In the genomic region with DNA sequence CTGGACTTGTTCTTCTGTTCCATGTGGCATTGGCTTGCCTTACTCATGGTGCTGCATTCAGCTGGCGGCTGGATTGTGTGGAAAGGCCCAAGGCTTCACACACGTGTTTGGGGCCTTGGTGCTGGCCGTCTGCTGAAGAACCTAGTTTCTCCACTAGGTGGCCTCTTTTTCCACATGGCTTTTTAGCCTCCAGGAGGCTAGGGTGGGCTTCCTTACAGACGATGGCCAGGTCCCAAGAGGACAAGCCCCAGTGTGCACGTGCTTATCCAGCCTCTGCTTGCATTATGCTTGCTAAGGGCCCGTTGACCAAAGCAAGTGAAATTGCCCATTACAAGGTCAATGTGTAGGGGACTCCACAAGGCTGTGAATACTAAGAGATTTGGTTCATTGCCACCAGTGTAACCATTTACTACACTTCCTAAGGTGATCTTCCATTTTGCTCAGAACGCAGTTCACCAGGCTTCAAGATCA, we compare ENCODE assay signal across 9 cellular contexts. TPM values are rescaled to one million over a fixed set of nuclear protein-coding genes. Genes with fewer than 3 reads are reported as not detected.
A peak's percentile ranks its signal among the peaks of the same experiment; 100 is the strongest.
DNase-seq lines count a peak whose midpoint lies in the region; FAIRE-seq and TF ChIP-seq lines count a peak whose summit lies in the region.
"Had no signal": no experiment of that assay in that cellular context is flagged by ENCODE, and none has a peak within 500 bp of the region (broad histone marks: within the 10 kb centered on the region; RNA-seq: fewer than 3 reads in every experiment).

No MANE protein-coding gene starts in this region.

- no peak overlapping the region for H3K27ac ChIP-seq in effector memory CD4-positive, alpha-beta T cell (ENCODE audit: insufficient read depth, low read length, poor library complexity, severe bottlenecking)

- H3K4me1 ChIP-seq in BE2C = no peaks in the 10 kb centered on the region
- H3K4me1 ChIP-seq in effector memory CD4-positive, alpha-beta T cell (ENCODE audit: control insufficient read depth, insufficient read depth, low read length, poor library complexity, severe bottlenecking) = no peaks in the 10 kb centered on the region

- H3K4me3 ChIP-seq in BE2C (ENCODE audit: low read depth, low read length) = no peak overlapping the region
- H3K4me3 ChIP-seq in effector memory CD4-positive, alpha-beta T cell (ENCODE audit: insufficient read depth, low read depth, low read length, poor library complexity, severe bottlenecking) = no peak overlapping the region

- TF ChIP-seq POLR2A in H54 (IDR thresholded peaks at IDR 0.05; ENCODE audit: low read depth, low read length) = no peak

- no peak for FAIRE-seq in H54 (lab: Jason Lieb, UNC)
- FAIRE-seq: colon had no signal

- no peaks in the 10 kb centered on the region for H3K27me3 ChIP-seq in BE2C
- no peaks in the 10 kb centered on the region for H3K27me3 ChIP-seq in effector memory CD4-positive, alpha-beta T cell (replicated peaks; ENCODE audit: control insufficient read depth, insufficient read depth, low read length, poor library complexity, severe bottlenecking)

- DNase-seq in BE2C = peak; percentile 33
- peak; percentile 42 for DNase-seq in H54 (ENCODE audit: insufficient read length, low spot score)
- peak; percentile 6 to 7 for DNase-seq in activated CD4-positive, alpha-beta T cell treated with anti-CD3 and anti-CD28 coated beads, Interleukin-2, amount 50 U/mL, for 48 hours
- peak; percentile 79 for DNase-seq in iPS-NIHi7 (ENCODE audit: extremely low spot score)
- no peak for DNase-seq in NCI-H1694 (lab: John Stamatoyannopoulos, UW)
- DNase-seq in NK-92 (lab: John Stamatoyannopoulos, UW; ENCODE audit: unreplicated experiment) = no peak
- DNase-seq in stimulated activated CD4-positive, alpha-beta T cell treated with anti-CD3 and anti-CD28 coated beads, Interleukin-4, amount 100 ng/mL, for 1 hour = no peak
- no peak for DNase-seq in effector memory CD4-positive, alpha-beta T cell

- peak; percentile 51 for TF ChIP-seq CTCF in BE2C (IDR thresholded peaks at IDR 0.05; ENCODE audit: low read depth, low read length)

- H3K36me3 ChIP-seq in BE2C = no peaks in the 10 kb centered on the region
- no peaks in the 10 kb centered on the region for H3K36me3 ChIP-seq in effector memory CD4-positive, alpha-beta T cell (ENCODE audit: control insufficient read depth, insufficient read depth, low read length)

- H3K9me3 ChIP-seq in BE2C = no peaks in the 10 kb centered on the region
- no peaks in the 10 kb centered on the region for H3K9me3 ChIP-seq in effector memory CD4-positive, alpha-beta T cell (ENCODE audit: control insufficient read depth, low read length)

RNA-seq across cellular contexts. Expression of a gene that starts 47.5 kb away (rescaled TPM):
- polyA plus RNA-seq in BE2C (2012; ENCODE audit: insufficient read depth, insufficient read length, low read depth) = 29.1 TPM

Comparison
In these comparisons a context has a peak if more than half of its experiments do, and no peak if none do; other contexts are left out.
1. DNase-seq: peak in BE2C (single experiment), H54 (single experiment), activated CD4-positive, alpha-beta T cell treated with anti-CD3 and anti-CD28 coated beads, Interleukin-2, amount 50 U/mL, for 48 hours (2 of 2) and iPS-NIHi7 (single experiment); none in NCI-H1694 (single experiment), NK-92 (single experiment), stimulated activated CD4-positive, alpha-beta T cell treated with anti-CD3 and anti-CD28 coated beads, Interleukin-4, amount 100 ng/mL, for 1 hour (single experiment) and effector memory CD4-positive, alpha-beta T cell (0 of 3).